In genomic region chr4:185713272-185713671, GRCh38 we compare ENCODE assay signal across 1 cellular context.
A peak's percentile ranks its signal among the peaks of the same experiment; 100 is the strongest.
TF ChIP-seq lines count a peak whose summit lies in the region.

No MANE protein-coding gene starts in this region.

TF ChIP-seq in HepG2, 621 proteins besides CTCF, POLR2A, EP300 and RAD21 (continued from another document):
- peak; percentile 15; the same call in 1 of the 2 replicates for TF ChIP-seq HDAC1 (CRISPR knock-in tag; IDR thresholded peaks at IDR 0.05)
- TF ChIP-seq WIZ (CRISPR knock-in tag; IDR thresholded peaks at IDR 0.05), result no peak
- no peak for TF ChIP-seq MXD1 (CRISPR knock-in tag; IDR thresholded peaks at IDR 0.05)
- TF ChIP-seq SALL2 (CRISPR knock-in tag; IDR thresholded peaks at IDR 0.05), result no peak
- no peak for TF ChIP-seq NFYC (CRISPR knock-in tag; IDR thresholded peaks at IDR 0.05)
